Comparison of ENCODE assay signal across 9 cellular contexts in the genomic region with DNA sequence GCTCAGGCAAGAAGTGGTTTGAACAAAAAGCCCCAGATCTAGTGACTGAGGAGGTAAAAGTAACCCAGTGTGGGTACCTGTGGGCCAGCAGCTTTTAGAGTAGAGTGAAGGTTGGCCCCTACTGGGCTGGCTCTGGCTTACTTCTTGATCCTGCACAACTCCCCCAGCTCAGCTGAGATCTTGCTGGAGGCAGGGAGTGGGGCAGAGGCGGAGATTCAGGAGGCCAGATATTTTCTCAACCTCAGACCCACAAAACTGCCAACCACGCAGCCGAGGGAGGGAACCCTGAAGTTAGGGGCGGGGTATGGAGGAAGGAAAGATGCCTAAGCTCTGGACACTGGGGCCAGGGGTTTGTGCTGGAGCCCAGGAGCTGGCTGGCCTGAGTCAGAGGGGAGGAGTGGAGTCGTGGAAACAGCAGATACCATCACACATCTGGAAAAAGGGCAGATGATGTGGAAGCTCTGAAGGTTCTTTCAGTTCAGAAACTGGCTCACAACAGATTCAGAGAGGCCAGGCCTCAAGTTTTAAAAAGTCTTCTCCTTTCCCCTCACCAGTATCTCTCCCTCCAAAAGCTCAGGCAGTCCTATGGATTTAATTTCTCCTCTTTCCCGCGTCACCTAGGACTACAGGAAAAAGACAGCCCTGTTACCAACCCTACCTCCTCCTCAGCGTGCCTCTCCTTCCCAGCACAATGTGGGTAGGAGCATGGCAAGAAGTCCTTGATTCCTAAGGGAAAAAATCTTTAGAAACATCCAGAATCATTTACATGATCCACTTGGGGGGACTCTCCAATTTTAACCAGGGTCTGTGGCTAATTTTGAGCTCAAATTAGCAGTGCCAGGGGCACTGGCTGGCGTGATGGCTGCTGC. TPM values are rescaled to one million over a fixed set of nuclear protein-coding genes. Genes with fewer than 3 reads are reported as not detected.
DNase-seq lines count a peak whose midpoint lies in the region; ATAC-seq, FAIRE-seq and TF ChIP-seq lines count a peak whose summit lies in the region.
"Had no signal": no experiment of that assay in that cellular context is flagged by ENCODE, and none has a peak within 500 bp of the region (broad histone marks: within the 10 kb centered on the region; RNA-seq: fewer than 3 reads in every experiment).

No MANE protein-coding gene starts in this region.

- H3K4me3 Mint-ChIP-seq in CD4-positive, alpha-beta T cell = no peak overlapping the region

- CTCF ChIA-PET in CD4-positive, alpha-beta T cell (lab: Charles Lee) = interaction anchor here (1.6 to 2.8 kb wide), 3 partner anchors 13 to 17 kb away, joined by 4 to 11 read pairs (median 4); no protein-coding TSS in a partner anchor

- peaks cover 41% of the 10 kb centered on the region for H3K36me3 Mint-ChIP-seq in CD4-positive, alpha-beta T cell (ENCODE audit: low read depth)

- ATAC-seq in CD4-positive, alpha-beta T cell (ENCODE audit: poor library complexity) = no peak
- ATAC-seq in pancreas (peak in 3 of 4 donors; percentile 27 to 61 (median 32)), right lobe of liver (no peak), HG02885 (IDR thresholded peaks at IDR 0.05; ENCODE audit: poor library complexity, unreplicated experiment) (no peak), HG03196 (IDR thresholded peaks at IDR 0.05; ENCODE audit: unreplicated experiment) (no peak)

- peaks cover 29% of the 10 kb centered on the region for H3K4me1 Mint-ChIP-seq in CD4-positive, alpha-beta T cell (ENCODE audit: low read depth)

- H3K27me3 Mint-ChIP-seq in CD4-positive, alpha-beta T cell = no peaks in the 10 kb centered on the region

- no peaks in the 10 kb centered on the region for H3K9me3 ChIP-seq in CD4-positive, alpha-beta T cell (ENCODE audit: control insufficient read depth, low read length)
- H3K9me3 ChIP-seq in pancreas (no peaks in the 10 kb centered on the region), right lobe of liver (no peaks in the 10 kb centered on the region)
- H3K9me3 ChIP-seq: breast epithelium had no signal

- intact Hi-C loops in CD4-positive, alpha-beta T cell (cut with DNase I, micrococcal nuclease) = no loop called here
- intact Hi-C loops in dorsolateral prefrontal cortex (cut with DNase I) = loop anchor here in 1 of 2 donors (10.0 kb wide), 1 partner anchor 233 kb away; no protein-coding TSS in a partner anchor
- intact Hi-C loops in pancreas (cut with DNase I) = no loop called here
- intact Hi-C loops in right lobe of liver (cut with DNase I) = no loop called here

- H3K27me3 ChIP-seq in CD4-positive, alpha-beta T cell (ENCODE audit: control insufficient read depth, insufficient read depth, low read length) = no peaks in the 10 kb centered on the region
- no peaks in the 10 kb centered on the region for H3K27me3 ChIP-seq in dorsolateral prefrontal cortex
- no peaks in the 10 kb centered on the region for H3K27me3 ChIP-seq in pancreas
- no peaks in the 10 kb centered on the region for H3K27me3 ChIP-seq in right lobe of liver
- H3K27me3 ChIP-seq: breast epithelium had no signal

- H3K27ac ChIP-seq in CD4-positive, alpha-beta T cell (ENCODE audit: low read depth, low read length) = no peak overlapping the region
- H3K27ac ChIP-seq in dorsolateral prefrontal cortex = peak overlapping the region in 52 of 59 donors; percentile 1 to 92 (median 68)
- H3K27ac ChIP-seq in pancreas = no peak overlapping the region
- no peak overlapping the region for H3K27ac ChIP-seq in right lobe of liver

- TF ChIP-seq CTCF in CD4-positive, alpha-beta T cell (IDR thresholded peaks at IDR 0.05) = no peak
- TF ChIP-seq CTCF in dorsolateral prefrontal cortex (IDR thresholded peaks at IDR 0.05 in 54 of 56, conservative IDR thresholded peaks at IDR 0.05 in 2 of 56; ENCODE audit: low read depth in 1 of 56, partially characterized antibody in 56 of 56) = no peak
- TF ChIP-seq CTCF in pancreas (IDR thresholded peaks at IDR 0.05) = no peak
- TF ChIP-seq CTCF in right lobe of liver (IDR thresholded peaks at IDR 0.05) = no peak

- TF ChIP-seq POLR2A in right lobe of liver (IDR thresholded peaks at IDR 0.05) = no peak

- H3K4me1 ChIP-seq in pancreas (no peaks in the 10 kb centered on the region), right lobe of liver (peaks cover 0 to 21% (median 6%) of the 10 kb centered on the region in 4 donors)
- H3K4me1 ChIP-seq: breast epithelium had no signal

- H3K27ac Mint-ChIP-seq in CD4-positive, alpha-beta T cell = peak overlapping the region; percentile 36

- no peak for DNase-seq in CD4-positive, alpha-beta T cell
- DNase-seq in M059J (ENCODE audit: low read depth) = peak; percentile 90
- no peak for DNase-seq in dorsolateral prefrontal cortex
- DNase-seq in pancreas = no peak
- no peak for DNase-seq in right lobe of liver
- no peak for DNase-seq in NCI-H446 treated with DMSO at 0.1 percent for 48 hours (lab: John Stamatoyannopoulos, UW)

- WGBS in pancreas, 2 donors = 82 to 85% methylated on average over 9 of the region's 9 CpGs
- 71% methylated on average over 8 of the region's 9 CpGs for WGBS in right lobe of liver (ENCODE audit: insufficient coverage, low coverage, low lambda C conversion rate, missing lambda C conversion rate)

- H3K36me3 ChIP-seq in pancreas (no peaks in the 10 kb centered on the region), right lobe of liver (peaks cover 0 to 12% (median 0%) of the 10 kb centered on the region in 4 donors)
- H3K36me3 ChIP-seq: breast epithelium had no signal

- H3K9me3 Mint-ChIP-seq in CD4-positive, alpha-beta T cell = no peaks in the 10 kb centered on the region

- H3K4me3 ChIP-seq in dorsolateral prefrontal cortex = no peak overlapping the region
- no peak overlapping the region for H3K4me3 ChIP-seq in pancreas
- no peak overlapping the region for H3K4me3 ChIP-seq in right lobe of liver
- H3K4me3 ChIP-seq: breast epithelium had no signal

- no peak for FAIRE-seq in pancreas (lab: Jason Lieb, UNC)

- POLR2A ChIA-PET in CD4-positive, alpha-beta T cell (lab: Charles Lee) = interaction anchor here (0.8 to 1.2 kb wide), 2 partner anchors 8 to 13 kb away, joined by 4 to 6 read pairs; no protein-coding TSS in a partner anchor

RNA-seq across cellular contexts. Expression of a gene that starts 48.1 kb away (rescaled TPM):
- 10 to 100 TPM; 87.0 to 90.1 TPM for total RNA-seq in CD4-positive, alpha-beta T cell
- total RNA-seq in M059J (2014; rRNA removed; shearing (Covaris generic)) = 21.8 and 63.3 TPM in 2 replicates
- total RNA-seq in dorsolateral prefrontal cortex (100 to 1,000 TPM in 118 of 120 experiments, 10 to 100 TPM in 2; 93.9 to 275 (median 143) TPM), pancreas (10 to 100 TPM; 21.3 to 47.0 (median 28.9) TPM), right lobe of liver (10 to 100 TPM; 50.1 to 98.2 (median 81.8) TPM)
- polyA plus RNA-seq in pancreas = 10 to 100 TPM; 48.2 to 85.3 TPM

Comparison
In these comparisons a context has a peak if more than half of its experiments do, and no peak if none do; other contexts are left out.
1. ATAC-seq: peak in pancreas (3 of 4); none in CD4-positive, alpha-beta T cell (single experiment), right lobe of liver (0 of 4), HG02885 (single experiment) and HG03196 (single experiment).
2. H3K27ac ChIP-seq: peak in dorsolateral prefrontal cortex (52 of 59); none in CD4-positive, alpha-beta T cell (single experiment), pancreas (0 of 4) and right lobe of liver (0 of 3).